In genomic region chr9:89919171-89919681, GRCh38 we compare ENCODE assay signal across 8 cellular contexts.
DNase-seq lines count a peak whose midpoint lies in the region; ATAC-seq, FAIRE-seq and TF ChIP-seq lines count a peak whose summit lies in the region.

No MANE protein-coding gene starts in this region.

- peaks cover 13% of the 10 kb centered on the region for H3K4me1 ChIP-seq in GM23338 (ENCODE audit: insufficient read depth)

- no peak for TF ChIP-seq POLR2A in erythroblast (IDR thresholded peaks at IDR 0.05; ENCODE audit: low read length)

- no peaks in the 10 kb centered on the region for H3K79me2 ChIP-seq in GM23338 (replicated peaks; ENCODE audit: insufficient read depth)

- H3K27ac ChIP-seq in C4-2B (peak overlapping the region; percentile 22; the same call in 1 of the 2 replicates), GM23338 (ENCODE audit: low read depth) (no peak overlapping the region)

- H3K9me2 ChIP-seq in GM23338 (ENCODE audit: insufficient read depth) = peaks cover 5% of the 10 kb centered on the region; the same call in 1 of the 2 replicates

- no peak overlapping the region for H3K27ac Mint-ChIP-seq in GM23338

- H3K4me3 Mint-ChIP-seq in GM23338 = no peak overlapping the region

- no peaks in the 10 kb centered on the region for H4K20me1 ChIP-seq in GM23338 (replicated peaks; ENCODE audit: insufficient read depth)

- H3K36me3 Mint-ChIP-seq in GM23338 (ENCODE audit: low read depth) = no peaks in the 10 kb centered on the region

- no peaks in the 10 kb centered on the region for H3K9me3 Mint-ChIP-seq in GM23338

- no peak overlapping the region for H3K4me3 ChIP-seq in GM23338

- intact Hi-C loops in sciatic nerve (cut with DNase I) = no loop called here

- no peaks in the 10 kb centered on the region for H3K27me3 ChIP-seq in GM23338 (ENCODE audit: insufficient read depth)

- no peak for FAIRE-seq in RCC 7860 (lab: Jason Lieb, UNC)

- peak; percentile 57 for TF ChIP-seq CTCF in C4-2B (conservative IDR thresholded peaks at IDR 0.05)
- TF ChIP-seq CTCF in GM23338 (conservative IDR thresholded peaks at IDR 0.05; ENCODE audit: low read depth in 2 of 2) = peak; percentile 70 to 79

- H3K4me2 ChIP-seq in GM23338 = peak overlapping the region; percentile 60; the same call in 1 of the 2 replicates

- H3K27me3 Mint-ChIP-seq in GM23338 (ENCODE audit: insufficient read depth, low read depth, poor library complexity) = peaks cover 11% of the 10 kb centered on the region

- peaks cover 33% of the 10 kb centered on the region for H3K4me1 Mint-ChIP-seq in GM23338

- H3K36me3 ChIP-seq in GM23338 (ENCODE audit: insufficient read depth) = no peaks in the 10 kb centered on the region

- H2AFZ ChIP-seq in GM23338 = peak overlapping the region; percentile 91; the same call in 1 of the 2 replicates

- H3F3A ChIP-seq in GM23338 (replicated peaks; ENCODE audit: low read depth) = no peaks in the 10 kb centered on the region

- ATAC-seq in GM23338 (peak; percentile 93), sciatic nerve (peak; percentile 62), HG03460 (IDR thresholded peaks at IDR 0.05; ENCODE audit: unreplicated experiment) (no peak)

- DNase-seq in GM23338 (ENCODE audit: low spot score) (peak; percentile 82), SK-N-DZ (ENCODE audit: low spot score) (peak; percentile 26), erythroblast (lab: John Stamatoyannopoulos, UW) (peak; percentile 29 to 35), sciatic nerve (ENCODE audit: low spot score) (no peak), RCC 7860 (ENCODE audit: low spot score) (no peak), ureter (ENCODE audit: low spot score) (no peak)

TF ChIP-seq in GM23338, 12 proteins besides CTCF, POLR2A, EP300 and RAD21:
- TF ChIP-seq NANOG (IDR thresholded peaks at IDR 0.05; ENCODE audit: borderline replicate concordance) (no peak), ZNF114 (CRISPR knock-in tag; IDR thresholded peaks at IDR 0.05) (0 out of 2 replicates have a peak, but pooled peaks have one; percentile 35), JUNB (IDR thresholded peaks at IDR 0.05; ENCODE audit: unreplicated experiment) (no peak), EZH2 (IDR thresholded peaks at IDR 0.05; ENCODE audit: low read depth, unreplicated experiment) (no peak), POLR2AphosphoS5 (IDR thresholded peaks at IDR 0.05; ENCODE audit: low read depth) (no peak), ETS1 (IDR thresholded peaks at IDR 0.05) (no peak), CREB1 (CRISPR knock-in tag; IDR thresholded peaks at IDR 0.05; ENCODE audit: low read depth) (no peak), REST (IDR thresholded peaks at IDR 0.05; ENCODE audit: unreplicated experiment) (no peak), ZNF331 (CRISPR knock-in tag; IDR thresholded peaks at IDR 0.05; ENCODE audit: low read depth) (no peak), ZNF462 (CRISPR knock-in tag; IDR thresholded peaks at IDR 0.05) (peak; percentile 41; the same call in 1 of the 2 replicates), STAT1 (IDR thresholded peaks at IDR 0.05; ENCODE audit: unreplicated experiment) (no peak)

Comparison
In these comparisons a context has a peak if more than half of its experiments do, and no peak if none do; other contexts are left out.
1. DNase-seq: peak in GM23338 (single experiment), SK-N-DZ (single experiment) and erythroblast (2 of 2); none in sciatic nerve (single experiment), RCC 7860 (single experiment) and ureter (single experiment).